In genomic region chr2:159792036-159792435, GRCh38 we compare ENCODE assay signal across 16 cellular contexts. TPM values are rescaled to one million over a fixed set of nuclear protein-coding genes. Genes with fewer than 3 reads are reported as not detected.
DNase-seq lines count a peak whose midpoint lies in the region; ATAC-seq, FAIRE-seq and TF ChIP-seq lines count a peak whose summit lies in the region.
"Had no signal": no experiment of that assay in that cellular context is flagged by ENCODE, and none has a peak within 500 bp of the region (broad histone marks: within the 10 kb centered on the region; RNA-seq: fewer than 3 reads in every experiment).

No MANE protein-coding gene starts in this region.

- POLR2A ChIA-PET in GM12878 (lab: Charles Lee) = no interaction called here

- CTCF ChIA-PET in GM12878 (lab: Yijun Ruan, JAX) = no interaction called here

- no TSS peak for BruUV-seq in GM12878 (replicated peaks; lab: Mats Ljungman, UMichigan)

- TF ChIP-seq CTCF in natural killer cell (IDR thresholded peaks at IDR 0.05) (no peak), GM12878 (IDR thresholded peaks at IDR 0.05 in 2 of 3, conservative IDR thresholded peaks at IDR 0.05 in 1 of 3; ENCODE audit: control insufficient read depth in 2 of 3, extremely low read depth in 1 of 3, insufficient read depth in 1 of 3, low read depth in 3 of 3, low read length in 3 of 3) (no peak)

- H3K4me3 Mint-ChIP-seq in natural killer cell treated with Interleukin-12 subunit alpha and Interleukin-12 subunit beta and Interleukin-15 and Interleukin-18, amount 100 ng/mL, for 72 hours = no peak overlapping the region
- no peak overlapping the region for H3K4me3 Mint-ChIP-seq in natural killer cell
- H3K4me3 Mint-ChIP-seq in stimulated activated naive B cell treated with anti-CD40 and anti-IgM and Interleukin-4, amounts not matched to agents 10 μg/mL and 1 μg/mL and 100 μg/mL, for 72 hours = no peak overlapping the region
- H3K4me3 Mint-ChIP-seq: CD8-positive, alpha-beta memory T cell; GM23338 had no signal

- intact Hi-C loops in natural killer cell (cut with micrococcal nuclease) = no loop called here
- intact Hi-C loops in GM12878 (cut with micrococcal nuclease; ENCODE audit: unreplicated experiment) = no loop called here

- in situ Hi-C loops in GM12878 (cut with MboI) = no loop called here

- H3K4me2 ChIP-seq in GM12878 (ENCODE audit: control insufficient read depth, insufficient read depth) = no peak overlapping the region
- H3K4me2 ChIP-seq: A549, GM23338 had no signal

- no peaks in the 10 kb centered on the region for H3K27me3 ChIP-seq in GM12878 (replicated peaks in 1 of 2; ENCODE audit: control insufficient read depth in 2 of 2, insufficient read depth in 2 of 2, low read length in 1 of 2)
- H3K27me3 ChIP-seq: BE2C had no signal

- no peak overlapping the region for H3K27ac Mint-ChIP-seq in natural killer cell treated with Interleukin-12 subunit alpha and Interleukin-12 subunit beta and Interleukin-15 and Interleukin-18, amount 100 ng/mL, for 72 hours
- H3K27ac Mint-ChIP-seq in natural killer cell = no peak overlapping the region
- H3K27ac Mint-ChIP-seq in stimulated activated naive B cell treated with anti-CD40 and anti-IgM and Interleukin-4, amounts not matched to agents 10 μg/mL and 1 μg/mL and 100 μg/mL, for 72 hours = no peak overlapping the region
- H3K27ac Mint-ChIP-seq: CD8-positive, alpha-beta memory T cell; GM23338 had no signal

- 7% methylated on average over 1 of the region's 1 CpG for WGBS in GM12878 (ENCODE audit: insufficient coverage, insufficient replicate concordance, low lambda C conversion rate, missing lambda C conversion rate)

- H4K20me1 ChIP-seq in GM12878 (ENCODE audit: control insufficient read depth, insufficient read depth) = no peaks in the 10 kb centered on the region

- ATAC-seq in natural killer cell treated with Interleukin-12 subunit alpha and Interleukin-12 subunit beta and Interleukin-15 and Interleukin-18, amount 100 ng/mL, for 72 hours = peak; percentile 40 to 43
- no peak for ATAC-seq in natural killer cell
- peak; percentile 36 for ATAC-seq in GM12878
- peak; percentile 49 for ATAC-seq in stimulated activated naive CD8-positive, alpha-beta T cell treated with anti-CD3 and anti-CD28 coated beads, Interleukin-15, Interleukin-2, amounts not matched to agents 100 U/mL and 50 U/mL, for 24 hours
- no peak for ATAC-seq in stimulated activated naive B cell treated with anti-CD40 and anti-IgM and Interleukin-4, amounts not matched to agents 10 μg/mL and 1 μg/mL and 100 μg/mL, for 72 hours (replicated peaks)
- ATAC-seq in GM21390 (IDR thresholded peaks at IDR 0.05; ENCODE audit: unreplicated experiment) = no peak
- ATAC-seq: A549, GM23338 had no signal

- DNase-seq in natural killer cell treated with Interleukin-12 subunit alpha and Interleukin-12 subunit beta and Interleukin-15 and Interleukin-18, amount 100 ng/mL, for 72 hours (ENCODE audit: low spot score) = no peak
- DNase-seq in natural killer cell = no peak
- DNase-seq in GM12878 (ENCODE audit: low read depth, low spot score) = no peak
- DNase-seq in stimulated activated naive CD8-positive, alpha-beta T cell treated with anti-CD3 and anti-CD28 coated beads, Interleukin-15, Interleukin-2, amounts not matched to agents 100 U/mL and 50 U/mL, for 24 hours = no peak
- no peak for DNase-seq in stimulated activated naive B cell treated with anti-CD40 and anti-IgM and Interleukin-4, amounts not matched to agents 10 μg/mL and 1 μg/mL and 100 μg/mL, for 72 hours
- DNase-seq: BE2C; Caco-2; CD8-positive, alpha-beta memory T cell; DMS53; GF-D8; H7; IMR-90 had no signal

- TF ChIP-seq POLR2A in GM12878 (IDR thresholded peaks at IDR 0.05; ENCODE audit: low read depth, low read length) = no peak

- no peak for TF ChIP-seq RAD21 in GM12878 (IDR thresholded peaks at IDR 0.05; ENCODE audit: insufficient read depth, low read depth, low read length)

- no peak overlapping the region for H3K4me3 ChIP-seq in GM12878
- H3K4me3 ChIP-seq: A549, GM23338 had no signal

- H3K4me1 ChIP-seq in GM12878 (ENCODE audit: control insufficient read depth, insufficient read depth, low read length) = no peaks in the 10 kb centered on the region
- H3K4me1 ChIP-seq: BE2C had no signal

- SMC1A ChIA-PET in GM12878 (lab: Charles Lee; ENCODE audit: uncharacterized antibody, unreplicated experiment) = interaction anchor here (0.7 to 1.0 kb wide), 2 partner anchors 122 to 164 kb away, joined by 3 read pairs; no protein-coding TSS in a partner anchor

- no peaks in the 10 kb centered on the region for H3K9me3 ChIP-seq in GM12878 (replicated peaks; ENCODE audit: control insufficient read depth, insufficient read depth, low read length)
- H3K9me3 ChIP-seq: A549, BE2C, Caco-2 had no signal

- FAIRE-seq in GM12878 (lab: Jason Lieb, UNC) = no peak
- FAIRE-seq: A549 had no signal

- no peaks in the 10 kb centered on the region for H3K79me2 ChIP-seq in GM12878 (ENCODE audit: control insufficient read depth, insufficient read depth, low read length)

- peaks cover 0 to 6% of the 10 kb centered on the region in 2 donors for H3K27me3 Mint-ChIP-seq in natural killer cell treated with Interleukin-12 subunit alpha and Interleukin-12 subunit beta and Interleukin-15 and Interleukin-18, amount 100 ng/mL, for 72 hours
- H3K27me3 Mint-ChIP-seq in natural killer cell (ENCODE audit: low read depth in 2 of 2) = peaks cover 0 to 11% of the 10 kb centered on the region in 2 donors
- no peaks in the 10 kb centered on the region for H3K27me3 Mint-ChIP-seq in stimulated activated naive B cell treated with anti-CD40 and anti-IgM and Interleukin-4, amounts not matched to agents 10 μg/mL and 1 μg/mL and 100 μg/mL, for 72 hours

- H2AFZ ChIP-seq in GM12878 (ENCODE audit: control insufficient read depth, low read depth, low read length) = no peak overlapping the region
- H2AFZ ChIP-seq: GM23338 had no signal

- no peaks in the 10 kb centered on the region for H3K9me3 Mint-ChIP-seq in natural killer cell treated with Interleukin-12 subunit alpha and Interleukin-12 subunit beta and Interleukin-15 and Interleukin-18, amount 100 ng/mL, for 72 hours
- H3K9me3 Mint-ChIP-seq in natural killer cell = no peaks in the 10 kb centered on the region
- no peaks in the 10 kb centered on the region for H3K9me3 Mint-ChIP-seq in stimulated activated naive B cell treated with anti-CD40 and anti-IgM and Interleukin-4, amounts not matched to agents 10 μg/mL and 1 μg/mL and 100 μg/mL, for 72 hours
- H3K9me3 Mint-ChIP-seq: CD8-positive, alpha-beta memory T cell; GM23338 had no signal

- no peaks in the 10 kb centered on the region for H3K36me3 Mint-ChIP-seq in natural killer cell treated with Interleukin-12 subunit alpha and Interleukin-12 subunit beta and Interleukin-15 and Interleukin-18, amount 100 ng/mL, for 72 hours
- H3K36me3 Mint-ChIP-seq in natural killer cell = no peaks in the 10 kb centered on the region
- H3K36me3 Mint-ChIP-seq in stimulated activated naive B cell treated with anti-CD40 and anti-IgM and Interleukin-4, amounts not matched to agents 10 μg/mL and 1 μg/mL and 100 μg/mL, for 72 hours = peaks cover 2 to 9% of the 10 kb centered on the region in 2 donors

- no peak overlapping the region for H3K27ac ChIP-seq in GM12878 (ENCODE audit: control insufficient read depth, insufficient read depth)
- H3K27ac ChIP-seq: A549, C4-2B had no signal

- no peak overlapping the region for H3K9ac ChIP-seq in GM12878 (ENCODE audit: control insufficient read depth, insufficient read depth, low read length)

- no peaks in the 10 kb centered on the region for H3K36me3 ChIP-seq in GM12878 (ENCODE audit: control insufficient read depth in 2 of 2, insufficient read depth in 2 of 2, low read length in 1 of 2)
- H3K36me3 ChIP-seq: BE2C had no signal

- no peak for TF ChIP-seq EP300 in GM12878 (IDR thresholded peaks at IDR 0.05; ENCODE audit: borderline replicate concordance in 1 of 2, control insufficient read depth in 1 of 2, low read depth in 2 of 2, low read length in 2 of 2)

- RAD21 ChIA-PET in GM12878 (lab: Charles Lee; ENCODE audit: unreplicated experiment) = no interaction called here

- H3K4me1 Mint-ChIP-seq in natural killer cell treated with Interleukin-12 subunit alpha and Interleukin-12 subunit beta and Interleukin-15 and Interleukin-18, amount 100 ng/mL, for 72 hours (ENCODE audit: low read depth in 2 of 2) = peaks cover 5 to 6% of the 10 kb centered on the region in 2 donors
- peaks cover 0 to 5% of the 10 kb centered on the region in 2 donors for H3K4me1 Mint-ChIP-seq in natural killer cell
- peaks cover 1 to 12% of the 10 kb centered on the region in 2 donors for H3K4me1 Mint-ChIP-seq in stimulated activated naive B cell treated with anti-CD40 and anti-IgM and Interleukin-4, amounts not matched to agents 10 μg/mL and 1 μg/mL and 100 μg/mL, for 72 hours

TF ChIP-seq in GM12878, 131 proteins besides CTCF, POLR2A, EP300 and RAD21 (continues in another document):
- TF ChIP-seq NBN (IDR thresholded peaks at IDR 0.05) (no peak), MTA2 (IDR thresholded peaks at IDR 0.05; ENCODE audit: low read depth) (no peak), ASH2L (IDR thresholded peaks at IDR 0.05; ENCODE audit: borderline replicate concordance, low read depth) (no peak), HDGF (IDR thresholded peaks at IDR 0.05) (no peak), JUNB (IDR thresholded peaks at IDR 0.05) (no peak)

RNA-seq across cellular contexts. Expression of gene CD302, which starts 6.0 kb away (rescaled TPM):
- total RNA-seq in natural killer cell treated with Interleukin-12 subunit alpha and Interleukin-12 subunit beta and Interleukin-15 and Interleukin-18, amount 100 ng/mL, for 72 hours = under 1 TPM; 0.20 to 0.55 TPM
- 1 to 10 TPM; 2.0 to 5.2 (median 5.1) TPM for total RNA-seq in natural killer cell
- 3.4 and 3.8 TPM in 2 replicates for total RNA-seq in GM12878 (2013; cell fraction: nucleolus; rRNA removed)
- 2.9 and 4.0 TPM in 2 replicates for total RNA-seq in GM12878 (2014; rRNA removed)
- total RNA-seq in GM12878 (2014; rRNA removed; fragmentation: Illumina TruSeq; extraction: Trizol) = 3.4 and 3.7 TPM in 2 replicates
- total RNA-seq in GM12878 (2021) = 2.1 and 2.2 TPM in 2 replicates
- 0.76 TPM for polyA plus RNA-seq in GM12878 (2011; ENCODE audit: low read depth)
- polyA plus RNA-seq in GM12878 (2011; rRNA removed) = 3.1 and 5.0 TPM in 2 replicates
- 1.2 and 1.4 TPM in 2 replicates for polyA plus RNA-seq in GM12878 (2011; cell fraction: cytosol; rRNA removed)
- polyA plus RNA-seq in GM12878 (2011; cell fraction: nucleus; rRNA removed) = 2.1 and 2.5 TPM in 2 replicates
- 1.7 and 1.9 TPM in 2 replicates for polyA plus RNA-seq in GM12878 (2012)
- polyA plus RNA-seq in GM12878 (2014; fragmentation: Illumina TruSeq; extraction: Trizol) = 3.2 and 4.0 TPM in 2 replicates
- under 1 TPM; 0.48 to 0.64 TPM for polyA plus RNA-seq in GM12878 (2014; fragmentation: Nextera tagmentation; extraction: Ambion mirVana)
- 1.4 and 2.0 TPM in 2 replicates for polyA plus RNA-seq in GM12878 (2014; rRNA removed)
- polyA plus RNA-seq in GM12878 (2016; fragmentation: Nextera tagmentation; extraction: Ambion mirVana) = 1 to 10 TPM in 1 of 2 experiments, under 1 TPM in 1; 0.66 to 1.5 TPM
- polyA minus RNA-seq in GM12878 (2011; rRNA and poly(A)+ RNA removed) = 1.0 and 1.8 TPM in 2 replicates
- 0.40 and 1.0 TPM in 2 replicates for polyA minus RNA-seq in GM12878 (2011; cell fraction: cytosol; rRNA and poly(A)+ RNA removed)
- polyA minus RNA-seq in GM12878 (2011; cell fraction: nucleus; rRNA and poly(A)+ RNA removed) = 1.1 and 1.3 TPM in 2 replicates

Comparison
In these comparisons a context has a peak if more than half of its experiments do, and no peak if none do; other contexts are left out.
1. ATAC-seq: peak in natural killer cell treated with Interleukin-12 subunit alpha and Interleukin-12 subunit beta and Interleukin-15 and Interleukin-18, amount 100 ng/mL, for 72 hours (2 of 2), GM12878 (single experiment) and stimulated activated naive CD8-positive, alpha-beta T cell treated with anti-CD3 and anti-CD28 coated beads, Interleukin-15, Interleukin-2, amounts not matched to agents 100 U/mL and 50 U/mL, for 24 hours (single experiment); none in natural killer cell (0 of 3), stimulated activated naive B cell treated with anti-CD40 and anti-IgM and Interleukin-4, amounts not matched to agents 10 μg/mL and 1 μg/mL and 100 μg/mL, for 72 hours (0 of 2) and GM21390 (single experiment).